Comparison of ENCODE assay signal across 17 cellular contexts in the genomic region with DNA sequence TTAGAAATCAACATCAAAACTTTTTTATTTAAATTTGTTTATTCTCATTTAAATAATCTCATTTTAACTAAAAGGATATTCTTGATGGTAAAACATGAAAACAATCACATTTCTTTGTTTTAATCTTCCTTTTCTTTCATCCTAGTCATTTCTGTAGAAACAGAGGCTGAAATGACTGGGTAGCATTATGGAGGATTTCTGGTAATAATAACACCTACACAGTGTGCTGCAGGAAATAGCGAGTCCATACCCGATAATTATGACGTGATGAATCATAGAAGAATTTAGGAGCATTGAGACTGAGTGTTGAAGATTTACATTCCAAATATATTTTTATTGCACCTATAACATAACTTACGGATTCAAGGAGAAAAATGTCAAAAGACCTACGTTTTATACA. TPM values are rescaled to one million over a fixed set of nuclear protein-coding genes. Genes with fewer than 3 reads are reported as not detected.
DNase-seq lines count a peak whose midpoint lies in the region; ATAC-seq, FAIRE-seq and TF ChIP-seq lines count a peak whose summit lies in the region.
"Had no signal": no experiment of that assay in that cellular context is flagged by ENCODE, and none has a peak within 500 bp of the region (broad histone marks: within the 10 kb centered on the region; RNA-seq: fewer than 3 reads in every experiment).

No MANE protein-coding gene starts in this region.

- DNase-seq in activated naive CD8-positive, alpha-beta T cell treated with anti-CD3 and anti-CD28 coated beads for 36 hours: no peak
- DNase-seq in HTR-8/SVneo (ENCODE audit: insufficient read length, low spot score): no peak
- DNase-seq in CD14-positive monocyte (ENCODE audit: low spot score): no peak
- DNase-seq: EL; glutamatergic neuron; KG1; naive thymus-derived CD8-positive, alpha-beta T cell; NCI-H1105 treated with DMSO at 0.1 percent for 48 hours; NCI-H2171; RPMI8226; T-cell had no signal

- H3K4me1 ChIP-seq in parathyroid adenoma: peaks cover 2% of the 10 kb centered on the region

- FAIRE-seq in HTR-8/SVneo (lab: Jason Lieb, UNC): no peak

- H2AFZ ChIP-seq in parathyroid adenoma: peak overlapping the region; percentile 81

- no peaks in the 10 kb centered on the region for H3K9me3 ChIP-seq in parathyroid adenoma (ENCODE audit: control insufficient read depth, low read length)

- no peaks in the 10 kb centered on the region for H3K79me2 ChIP-seq in parathyroid adenoma

- no peak overlapping the region for H3K9ac ChIP-seq in parathyroid adenoma

- no peaks in the 10 kb centered on the region for H3K36me3 Mint-ChIP-seq in activated naive CD8-positive, alpha-beta T cell
- H3K36me3 Mint-ChIP-seq in activated naive CD8-positive, alpha-beta T cell treated with anti-CD3 and anti-CD28 coated beads for 36 hours: peaks cover 2% of the 10 kb centered on the region
- peaks cover 5% of the 10 kb centered on the region for H3K36me3 Mint-ChIP-seq in activated T-helper 17 cell treated with anti-CD3 and anti-CD28 coated beads, Interleukin-2, amount 50 U/mL, for 72 hours (ENCODE audit: low read depth)
- H3K36me3 Mint-ChIP-seq in CD14-positive monocyte: no peaks in the 10 kb centered on the region
- H3K36me3 Mint-ChIP-seq: naive thymus-derived CD8-positive, alpha-beta T cell; T-cell had no signal

- H3K4me1 Mint-ChIP-seq in activated naive CD8-positive, alpha-beta T cell (ENCODE audit: low read depth): peaks cover 5% of the 10 kb centered on the region
- peaks cover 9% of the 10 kb centered on the region for H3K4me1 Mint-ChIP-seq in activated naive CD8-positive, alpha-beta T cell treated with anti-CD3 and anti-CD28 coated beads for 36 hours
- H3K4me1 Mint-ChIP-seq in activated T-helper 17 cell treated with anti-CD3 and anti-CD28 coated beads, Interleukin-2, amount 50 U/mL, for 72 hours: peaks cover 24% of the 10 kb centered on the region
- peaks cover 7% of the 10 kb centered on the region for H3K4me1 Mint-ChIP-seq in CD14-positive monocyte
- H3K4me1 Mint-ChIP-seq: naive thymus-derived CD8-positive, alpha-beta T cell had no signal

- H3K4me3 Mint-ChIP-seq in activated naive CD8-positive, alpha-beta T cell: peak overlapping the region; percentile 27
- H3K4me3 Mint-ChIP-seq in activated naive CD8-positive, alpha-beta T cell treated with anti-CD3 and anti-CD28 coated beads for 36 hours: no peak overlapping the region
- H3K4me3 Mint-ChIP-seq in activated T-helper 17 cell treated with anti-CD3 and anti-CD28 coated beads, Interleukin-2, amount 50 U/mL, for 72 hours: peak overlapping the region; percentile 57
- peak overlapping the region in 1 of 2 donors; percentile 2 for H3K4me3 Mint-ChIP-seq in CD14-positive monocyte
- H3K4me3 Mint-ChIP-seq: naive thymus-derived CD8-positive, alpha-beta T cell; T-cell had no signal

- ATAC-seq in HG02884 (IDR thresholded peaks at IDR 0.05; ENCODE audit: unreplicated experiment) (peak; percentile 72), GM21447 (IDR thresholded peaks at IDR 0.05; ENCODE audit: unreplicated experiment) (no peak)
- ATAC-seq in activated T-helper 17 cell treated with anti-CD3 and anti-CD28 coated beads, Interleukin-2, amount 50 U/mL, for 72 hours (replicated peaks): peak; percentile 83
- ATAC-seq: naive thymus-derived CD8-positive, alpha-beta T cell; T-cell had no signal

- TF ChIP-seq CTCF in parathyroid adenoma (IDR thresholded peaks at IDR 0.05) (no peak), CD14-positive monocyte (IDR thresholded peaks at IDR 0.05) (no peak)

- peak overlapping the region; percentile 56 for H3K4me2 ChIP-seq in parathyroid adenoma (ENCODE audit: low read length)

- peaks cover 4% of the 10 kb centered on the region for H3K27me3 Mint-ChIP-seq in activated naive CD8-positive, alpha-beta T cell
- peaks cover 22% of the 10 kb centered on the region for H3K27me3 Mint-ChIP-seq in activated naive CD8-positive, alpha-beta T cell treated with anti-CD3 and anti-CD28 coated beads for 36 hours
- peaks cover 3% of the 10 kb centered on the region for H3K27me3 Mint-ChIP-seq in activated T-helper 17 cell treated with anti-CD3 and anti-CD28 coated beads, Interleukin-2, amount 50 U/mL, for 72 hours
- H3K27me3 Mint-ChIP-seq in CD14-positive monocyte (ENCODE audit: low read depth in 3 of 3): peaks cover 3 to 11% (median 5%) of the 10 kb centered on the region in 3 donors
- H3K27me3 Mint-ChIP-seq: progenitor cell of endocrine pancreas had no signal

- no peak overlapping the region for H3K4me3 ChIP-seq in parathyroid adenoma (ENCODE audit: low read depth, low read length)

- no peaks in the 10 kb centered on the region for H3K27me3 ChIP-seq in parathyroid adenoma (ENCODE audit: control insufficient read depth, insufficient read depth, low read length)

- H3K36me3 ChIP-seq in parathyroid adenoma (ENCODE audit: control insufficient read depth, insufficient read depth, low read length): no peaks in the 10 kb centered on the region

- H3K27ac ChIP-seq in parathyroid adenoma: no peak overlapping the region

- peak overlapping the region; percentile 25 for H3K27ac Mint-ChIP-seq in activated naive CD8-positive, alpha-beta T cell
- no peak overlapping the region for H3K27ac Mint-ChIP-seq in activated naive CD8-positive, alpha-beta T cell treated with anti-CD3 and anti-CD28 coated beads for 36 hours
- peak overlapping the region; percentile 82 for H3K27ac Mint-ChIP-seq in activated T-helper 17 cell treated with anti-CD3 and anti-CD28 coated beads, Interleukin-2, amount 50 U/mL, for 72 hours
- no peak overlapping the region for H3K27ac Mint-ChIP-seq in CD14-positive monocyte
- H3K27ac Mint-ChIP-seq: naive thymus-derived CD8-positive, alpha-beta T cell; progenitor cell of endocrine pancreas; T-cell had no signal

- intact Hi-C loops in CD14-positive monocyte (cut with micrococcal nuclease): no loop called here

- H3K9me3 Mint-ChIP-seq in activated naive CD8-positive, alpha-beta T cell (ENCODE audit: low read depth): no peaks in the 10 kb centered on the region
- no peaks in the 10 kb centered on the region for H3K9me3 Mint-ChIP-seq in activated naive CD8-positive, alpha-beta T cell treated with anti-CD3 and anti-CD28 coated beads for 36 hours
- peaks cover 9% of the 10 kb centered on the region for H3K9me3 Mint-ChIP-seq in activated T-helper 17 cell treated with anti-CD3 and anti-CD28 coated beads, Interleukin-2, amount 50 U/mL, for 72 hours
- H3K9me3 Mint-ChIP-seq in CD14-positive monocyte: peaks cover 0 to 8% (median 0%) of the 10 kb centered on the region in 7 donors
- H3K9me3 Mint-ChIP-seq: naive thymus-derived CD8-positive, alpha-beta T cell; T-cell had no signal

RNA-seq across cellular contexts. Expression of gene BBS12, which starts 31.4 kb away (rescaled TPM):
- 1 to 10 TPM in 1 of 2 experiments, under 1 TPM in 1; 0.72 to 1.2 TPM for total RNA-seq in activated naive CD8-positive, alpha-beta T cell treated with anti-CD3 and anti-CD28 coated beads for 36 hours
- 1 to 10 TPM; 1.6 to 2.2 TPM for total RNA-seq in activated T-helper 17 cell treated with anti-CD3 and anti-CD28 coated beads, Interleukin-2, amount 50 U/mL, for 72 hours
- 1 to 10 TPM in 1 of 2 donors, under 1 TPM in 1; 0.52 to 1.0 TPM for polyA plus RNA-seq in CD14-positive monocyte

Comparison
In these comparisons a context has a peak if more than half of its experiments do, and no peak if none do; other contexts are left out.
1. H3K27ac Mint-ChIP-seq: peak in activated naive CD8-positive, alpha-beta T cell (single experiment) and activated T-helper 17 cell treated with anti-CD3 and anti-CD28 coated beads, Interleukin-2, amount 50 U/mL, for 72 hours (single experiment); none in activated naive CD8-positive, alpha-beta T cell treated with anti-CD3 and anti-CD28 coated beads for 36 hours (single experiment) and CD14-positive monocyte (0 of 7).